In the genomic region with DNA sequence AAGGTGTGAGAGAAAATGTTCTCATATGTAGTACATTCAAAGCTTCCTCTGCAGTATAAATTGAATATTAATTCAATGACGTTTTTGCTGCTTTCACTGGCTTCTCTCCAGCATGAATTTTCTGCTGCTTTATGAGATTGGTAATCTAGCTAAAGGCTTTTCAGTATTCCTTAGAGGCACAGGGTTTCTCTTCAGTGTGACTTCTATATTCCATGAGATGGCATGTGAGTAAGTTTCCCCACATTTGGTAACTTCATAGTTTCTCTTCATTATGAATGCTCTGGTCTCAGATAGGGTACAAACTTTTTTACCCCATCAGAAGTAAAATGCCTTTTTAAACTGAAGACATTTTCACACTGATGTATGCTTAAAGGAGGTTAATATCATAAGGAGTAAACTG, we compare ENCODE assay signal across 33 cellular contexts. TPM values are rescaled to one million over a fixed set of nuclear protein-coding genes. Genes with fewer than 3 reads are reported as not detected.
"Had no signal": no experiment of that assay in that cellular context is flagged by ENCODE, and none has a peak within 500 bp of the region (broad histone marks: within the 10 kb centered on the region; RNA-seq: fewer than 3 reads in every experiment).

No MANE protein-coding gene starts in this region.

- ATAC-seq: activated CD8-positive, alpha-beta T cell treated with anti-CD3 and anti-CD28 coated beads, Interleukin-2, amount 10 ng/mL, durations not matched to agents 7 days and 5 days; PC-3; SK-N-SH treated with all-trans-retinoic acid at 6 μM for 48 hours had no signal

- H3K27ac Mint-ChIP-seq: activated CD4-positive, alpha-beta T cell treated with anti-CD3 and anti-CD28 coated beads, Interleukin-2, amount 10 ng/mL, durations not matched to agents 7 days and 5 days; activated CD8-positive, alpha-beta T cell treated with anti-CD3 and anti-CD28 coated beads, Interleukin-2, amount 10 ng/mL, durations not matched to agents 7 days and 5 days; activated T-cell treated with anti-CD3 and anti-CD28 coated beads, Interleukin-2, amount 50 U/mL, for 24 hours; activated T-helper 2 cell treated with anti-CD3 and anti-CD28 coated beads, Interferon-gamma antibody, Interleukin-2, Interleukin-4, amounts not matched to agents 10 μg/mL and 5 μg/mL and 100 μg/mL, durations not matched to agents 14 hours and 24 hours and 36 hours had no signal

- FAIRE-seq: bronchial epithelial cell had no signal

- H3K36me3 ChIP-seq: Peyer's patch, SJSA1 had no signal

- DNase-seq: activated CD4-positive, alpha-beta T cell treated with anti-CD3 and anti-CD28 coated beads for 1 hour; activated CD4-positive, alpha-beta T cell treated with anti-CD3 and anti-CD28 coated beads, Interleukin-2, amount 10 ng/mL, durations not matched to agents 7 days and 5 days; activated CD4-positive, CD25-positive, alpha-beta regulatory T cell; activated CD8-positive, alpha-beta T cell treated with anti-CD3 and anti-CD28 coated beads, Interleukin-2, amount 10 ng/mL, durations not matched to agents 7 days and 5 days; activated gamma-delta T cell; activated naive CD4-positive, alpha-beta T cell treated with Interleukin-2 at 50 U/mL for 16 hours; activated T-cell treated with anti-CD3 and anti-CD28 coated beads, Interleukin-2, amount 50 U/mL, for 24 hours; anterior cingulate cortex; caudate nucleus; cerebellar nuclear complex; Karpas-422; NCI-H1105; NCI-H1436; NCI-H1694; NCI-H1930; NCI-H345; NCI-H524 treated with DMSO at 0.1 percent for 48 hours; PC-3; Peyer's patch; RPMI8226; SHP77 treated with DMSO at 0.1 percent for 48 hours; T-helper 1 cell; T-helper 2 cell; T-helper 9 cell had no signal

- H3K9me3 ChIP-seq: Peyer's patch, SJSA1 had no signal

- H3K9me3 Mint-ChIP-seq: activated CD4-positive, alpha-beta T cell treated with anti-CD3 and anti-CD28 coated beads, Interleukin-2, amount 10 ng/mL, durations not matched to agents 7 days and 5 days; activated naive CD4-positive, alpha-beta T cell treated with anti-CD3 and anti-CD28 coated beads, Interleukin-2, amount 50 U/mL, for 24 hours; activated T-helper 2 cell treated with anti-CD3 and anti-CD28 coated beads, Interferon-gamma antibody, Interleukin-2, Interleukin-4, amounts not matched to agents 10 μg/mL and 5 μg/mL and 100 μg/mL, durations not matched to agents 14 hours and 24 hours and 36 hours had no signal

- H3K4me3 ChIP-seq: Peyer's patch, SJSA1 had no signal

- H3K27me3 ChIP-seq: Peyer's patch had no signal

- H3K4me3 Mint-ChIP-seq: activated CD4-positive, alpha-beta T cell treated with anti-CD3 and anti-CD28 coated beads, Interleukin-2, amount 10 ng/mL, durations not matched to agents 7 days and 5 days; activated CD8-positive, alpha-beta T cell treated with anti-CD3 and anti-CD28 coated beads, Interleukin-2, amount 10 ng/mL, durations not matched to agents 7 days and 5 days; activated naive CD4-positive, alpha-beta T cell treated with anti-CD3 and anti-CD28 coated beads, Interleukin-2, amount 50 U/mL, for 24 hours; activated T-cell treated with anti-CD3 and anti-CD28 coated beads, Interleukin-2, amount 50 U/mL, for 24 hours had no signal

- H3K4me1 Mint-ChIP-seq: activated CD4-positive, alpha-beta T cell treated with anti-CD3 and anti-CD28 coated beads, Interleukin-2, amount 10 ng/mL, durations not matched to agents 7 days and 5 days; activated naive CD4-positive, alpha-beta T cell treated with anti-CD3 and anti-CD28 coated beads, Interleukin-2, amount 50 U/mL, for 24 hours had no signal

- H3K36me3 Mint-ChIP-seq: activated naive CD4-positive, alpha-beta T cell treated with anti-CD3 and anti-CD28 coated beads, Interleukin-2, amount 50 U/mL, for 24 hours; brain had no signal

- H3K4me1 ChIP-seq: Peyer's patch had no signal

- H3K27ac ChIP-seq: Peyer's patch, SJSA1, VCaP had no signal

RNA-seq across cellular contexts. Expression of a gene that starts 10.4 kb away (rescaled TPM):
- total RNA-seq: activated CD4-positive, alpha-beta T cell treated with anti-CD3 and anti-CD28 coated beads, Interleukin-2, amount 10 ng/mL, durations not matched to agents 7 days and 5 days; activated CD8-positive, alpha-beta T cell treated with anti-CD3 and anti-CD28 coated beads, Interleukin-2, amount 10 ng/mL, durations not matched to agents 7 days and 5 days; activated T-helper 2 cell treated with anti-CD3 and anti-CD28 coated beads, Interferon-gamma antibody, Interleukin-2, Interleukin-4, amounts not matched to agents 10 μg/mL and 5 μg/mL and 100 μg/mL, durations not matched to agents 14 hours and 24 hours and 36 hours; bronchial epithelial cell; MCF 10A; NCI-H460; PC-3; Peyer's patch; SJSA1 had no signal

RNA-seq across cellular contexts. Expression of a gene that starts 33.2 kb away (rescaled TPM):
- total RNA-seq: activated CD4-positive, alpha-beta T cell treated with anti-CD3 and anti-CD28 coated beads, Interleukin-2, amount 10 ng/mL, durations not matched to agents 7 days and 5 days; activated CD8-positive, alpha-beta T cell treated with anti-CD3 and anti-CD28 coated beads, Interleukin-2, amount 10 ng/mL, durations not matched to agents 7 days and 5 days; activated T-helper 2 cell treated with anti-CD3 and anti-CD28 coated beads, Interferon-gamma antibody, Interleukin-2, Interleukin-4, amounts not matched to agents 10 μg/mL and 5 μg/mL and 100 μg/mL, durations not matched to agents 14 hours and 24 hours and 36 hours; bronchial epithelial cell; MCF 10A; NCI-H460; Peyer's patch; SJSA1 had no signal
